In the genomic region with DNA sequence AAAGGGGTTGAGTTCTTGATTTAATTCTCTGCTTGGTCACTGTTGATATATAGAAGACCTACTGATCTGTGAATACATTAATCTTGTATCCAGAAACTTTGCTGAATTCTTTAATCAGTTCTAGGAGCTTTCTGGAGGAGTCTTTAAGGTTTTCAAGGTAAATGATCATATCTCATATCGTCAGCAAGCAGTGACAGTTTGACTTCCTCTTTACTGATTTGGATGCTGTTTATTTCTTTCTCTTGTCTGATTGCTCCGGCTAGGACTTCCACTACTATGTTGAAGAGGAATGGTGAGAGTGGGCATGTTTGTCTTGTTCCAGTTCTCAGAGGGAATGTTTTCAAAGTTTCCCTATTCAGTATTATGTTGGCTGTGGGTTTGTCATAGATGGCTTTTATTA, we compare ENCODE assay signal across 1 cellular context. TPM values are rescaled to one million over a fixed set of nuclear protein-coding genes. Genes with fewer than 3 reads are reported as not detected.
"Had no signal": no experiment of that assay in that cellular context is flagged by ENCODE, and none has a peak within 500 bp of the region (broad histone marks: within the 10 kb centered on the region; RNA-seq: fewer than 3 reads in every experiment).

No MANE protein-coding gene starts in this region.

RNA-seq across cellular contexts. Expression of gene SHC4, which starts 54.4 kb away (rescaled TPM):
- total RNA-seq: activated B cell treated with CpG ODN at 0.5 μM for 24 hours had no signal
